In the genomic region with DNA sequence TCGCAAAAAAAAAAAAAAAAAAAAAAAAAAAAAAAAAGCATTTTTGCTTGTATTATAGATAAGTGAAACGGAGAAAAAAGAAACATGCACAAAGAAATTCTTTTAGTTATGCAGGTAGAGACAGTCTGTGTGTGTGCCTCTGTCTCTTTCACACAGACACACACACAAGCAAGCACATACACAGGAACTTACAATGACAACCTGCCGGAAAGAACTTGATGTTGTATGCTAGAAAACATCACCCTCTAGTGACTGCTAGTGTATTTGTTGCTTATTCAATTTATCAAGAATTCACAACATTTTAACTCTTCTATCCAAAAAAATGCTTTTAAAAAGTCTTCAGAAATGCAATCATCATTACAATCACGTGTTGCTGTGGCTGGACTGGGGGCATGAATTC, we compare ENCODE assay signal across 1 cellular context. TPM values are rescaled to one million over a fixed set of nuclear protein-coding genes. Genes with fewer than 3 reads are reported as not detected.
"Had no signal": no experiment of that assay in that cellular context is flagged by ENCODE, and none has a peak within 500 bp of the region (broad histone marks: within the 10 kb centered on the region; RNA-seq: fewer than 3 reads in every experiment).

No MANE protein-coding gene starts in this region.

RNA-seq across cellular contexts. Expression of gene LIMS4, which starts 8.6 kb away (rescaled TPM):
- total RNA-seq: activated T-helper 1 cell treated with anti-CD3 and anti-CD28 coated beads, Interleukin-12 subunit alpha, Interleukin-12 subunit beta, Interleukin-2, Interleukin-4 antibody, amounts not matched to agents 30 ng/mL and 10 ng/mL and 1 ng/mL, durations not matched to agents 14 hours and 24 hours and 36 hours had no signal
